15 cellular contexts compared by ENCODE assay signal in genomic region chr3:184592411-184593200, GRCh38. TPM values are rescaled to one million over a fixed set of nuclear protein-coding genes. Genes with fewer than 3 reads are reported as not detected.
DNase-seq lines count a peak whose midpoint lies in the region; ATAC-seq, FAIRE-seq and TF ChIP-seq lines count a peak whose summit lies in the region.
"Had no signal": no experiment of that assay in that cellular context is flagged by ENCODE, and none has a peak within 500 bp of the region (broad histone marks: within the 10 kb centered on the region; RNA-seq: fewer than 3 reads in every experiment).

No MANE protein-coding gene starts in this region.

- no peaks in the 10 kb centered on the region for H3K36me3 Mint-ChIP-seq in MCF 10A (ENCODE audit: insufficient read depth, unreplicated experiment)
- H3K36me3 Mint-ChIP-seq in brain: no peaks in the 10 kb centered on the region
- H3K36me3 Mint-ChIP-seq in type B pancreatic cell: no peaks in the 10 kb centered on the region
- H3K36me3 Mint-ChIP-seq in effector memory CD8-positive, alpha-beta T cell (ENCODE audit: insufficient read depth): no peaks in the 10 kb centered on the region

- no peak for FAIRE-seq in HepG2 (lab: Jason Lieb, UNC)
- FAIRE-seq: A204.1 had no signal

- no peak for TF ChIP-seq EP300 in HepG2 (IDR thresholded peaks at IDR 0.05; ENCODE audit: low read depth in 2 of 2, low read length in 2 of 2)
- no peak for TF ChIP-seq EP300 in HepG2 (CRISPR knock-in tag; IDR thresholded peaks at IDR 0.05; ENCODE audit: borderline replicate concordance)

- no peak overlapping the region for H3K9ac ChIP-seq in HepG2 (ENCODE audit: insufficient read depth, low read depth, low read length)

- H3K9me3 Mint-ChIP-seq in MCF 10A (ENCODE audit: unreplicated experiment) (no peaks in the 10 kb centered on the region), brain (peaks cover 0 to 2% (median 0%) of the 10 kb centered on the region in 5 experiments), type B pancreatic cell (no peaks in the 10 kb centered on the region)
- H3K9me3 Mint-ChIP-seq in effector memory CD8-positive, alpha-beta T cell: no peaks in the 10 kb centered on the region

- in situ Hi-C loops in HepG2 (cut with HindIII; ENCODE audit: extremely low pct_ligation_motif_present, low pct_unique_long_range_greater_than_20kb): no loop called here

- peak overlapping the region in 1 of 3 donors; percentile 11 for H3K4me3 ChIP-seq in breast epithelium
- H3K4me3 ChIP-seq in HepG2 (replicated peaks in 1 of 3; ENCODE audit: insufficient read depth in 1 of 3, low read depth in 2 of 3, low read length in 3 of 3): no peak overlapping the region
- H3K4me3 ChIP-seq: psoas muscle, thoracic aorta had no signal

- H3K27ac ChIP-seq in breast epithelium (peak overlapping the region; percentile 88 to 92), HepG2 (ENCODE audit: extremely low read length, insufficient read depth, low read length) (no peak overlapping the region)
- H3K27ac ChIP-seq: psoas muscle, thoracic aorta had no signal

- DNase-seq in breast epithelium (ENCODE audit: low spot score in 2 of 2): no peak
- DNase-seq in MCF 10A (ENCODE audit: unreplicated experiment): no peak
- no peak for DNase-seq in HepG2 (ENCODE audit: low spot score)
- no peak for DNase-seq in type B pancreatic cell (ENCODE audit: extremely low spot score, unreplicated experiment)
- no peak for DNase-seq in effector memory CD8-positive, alpha-beta T cell
- DNase-seq in UCSD-AML1 (lab: John Stamatoyannopoulos, UW; ENCODE audit: unreplicated experiment): no peak
- DNase-seq in EL: no peak
- DNase-seq: activated CD4-positive, alpha-beta T cell treated with anti-CD3 and anti-CD28 coated beads for 1 hour; activated gamma-delta T cell; cerebellar nuclear complex; NCI-H446 treated with DMSO at 0.1 percent for 48 hours had no signal

- H3K36me3 ChIP-seq in breast epithelium: no peaks in the 10 kb centered on the region
- no peaks in the 10 kb centered on the region for H3K36me3 ChIP-seq in HepG2 (replicated peaks in 1 of 2; ENCODE audit: control insufficient read depth in 1 of 2, insufficient read depth in 2 of 2, low read length in 2 of 2)
- H3K36me3 ChIP-seq: thoracic aorta had no signal

- 28% methylated on average over 13 of the region's 15 CpGs for WGBS in HepG2 (ENCODE audit: low lambda C conversion rate)

- no peaks in the 10 kb centered on the region for H3K27me3 Mint-ChIP-seq in MCF 10A (ENCODE audit: insufficient read depth, unreplicated experiment)
- H3K27me3 Mint-ChIP-seq in brain: peaks cover 7% of the 10 kb centered on the region
- H3K27me3 Mint-ChIP-seq in type B pancreatic cell: peaks cover 6% of the 10 kb centered on the region
- peaks cover 5 to 20% of the 10 kb centered on the region in 2 donors for H3K27me3 Mint-ChIP-seq in effector memory CD8-positive, alpha-beta T cell

- TF ChIP-seq POLR2A in breast epithelium (IDR thresholded peaks at IDR 0.05) (no peak), HepG2 (IDR thresholded peaks at IDR 0.05; ENCODE audit: insufficient read depth in 1 of 2, low read depth in 2 of 2, low read length in 2 of 2) (no peak)

- no peak for TF ChIP-seq RAD21 in HepG2 (CRISPR knock-in tag; IDR thresholded peaks at IDR 0.05)

- CTCF ChIA-PET in MCF 10A (lab: Yijun Ruan, JAX) (interaction anchor here (0.5 to 1.1 kb wide), 5 partner anchors 8 to 186 kb away, joined by 3 read pairs; no protein-coding TSS in a partner anchor), HepG2 (lab: Yijun Ruan, JAX; ENCODE audit: low intra/inter-chr PET ratio, low total read pairs) (no interaction called here)

- BruUV-seq in MCF 10A (replicated peaks; lab: Mats Ljungman, UMichigan): no TSS peak
- no TSS peak for BruUV-seq in HepG2 (replicated peaks; lab: Mats Ljungman, UMichigan)

- intact Hi-C loops in breast epithelium (cut with DNase I; ENCODE audit: low total_unique reads): no loop called here
- intact Hi-C loops in MCF 10A (cut with micrococcal nuclease): no loop called here
- intact Hi-C loops in HepG2 (cut with micrococcal nuclease; ENCODE audit: unreplicated experiment): no loop called here

- no peak overlapping the region for H2AFZ ChIP-seq in HepG2 (ENCODE audit: low read length)

- peak; percentile 25; the same call in 2 of the 3 replicates for ATAC-seq in HepG2
- ATAC-seq in effector memory CD8-positive, alpha-beta T cell (replicated peaks): no peak

- no peaks in the 10 kb centered on the region for H4K20me1 ChIP-seq in HepG2 (ENCODE audit: insufficient read depth, low read length)

- H3K4me1 ChIP-seq in breast epithelium (peaks cover 3 to 38% of the 10 kb centered on the region in 2 donors), HepG2 (ENCODE audit: insufficient read depth, low read length) (no peaks in the 10 kb centered on the region)
- H3K4me1 ChIP-seq: psoas muscle had no signal

- TF ChIP-seq CTCF in breast epithelium (IDR thresholded peaks at IDR 0.05) (no peak), MCF 10A (IDR thresholded peaks at IDR 0.05; ENCODE audit: unreplicated experiment) (no peak), brain (conservative IDR thresholded peaks at IDR 0.05) (no peak), HepG2 (CRISPR knock-in tag; IDR thresholded peaks at IDR 0.05) (no peak), type B pancreatic cell (conservative IDR thresholded peaks at IDR 0.05) (no peak)

- no peaks in the 10 kb centered on the region for H3K9me3 ChIP-seq in breast epithelium
- H3K9me3 ChIP-seq in HepG2 (ENCODE audit: low read length): no peaks in the 10 kb centered on the region
- H3K9me3 ChIP-seq: psoas muscle, thoracic aorta had no signal

- no peaks in the 10 kb centered on the region for H3K4me1 Mint-ChIP-seq in MCF 10A (ENCODE audit: insufficient read depth, unreplicated experiment)
- H3K4me1 Mint-ChIP-seq in brain: peaks cover 47% of the 10 kb centered on the region
- peaks cover 38% of the 10 kb centered on the region for H3K4me1 Mint-ChIP-seq in type B pancreatic cell (ENCODE audit: unreplicated experiment)
- peaks cover 0 to 2% of the 10 kb centered on the region in 2 donors for H3K4me1 Mint-ChIP-seq in effector memory CD8-positive, alpha-beta T cell (ENCODE audit: low read depth in 2 of 2)

- H3K4me3 Mint-ChIP-seq in MCF 10A (ENCODE audit: unreplicated experiment) (no peak overlapping the region), brain (peak overlapping the region in 4 of 5 experiments; percentile 31 to 50 (median 39)), type B pancreatic cell (peak overlapping the region; percentile 72)
- no peak overlapping the region for H3K4me3 Mint-ChIP-seq in effector memory CD8-positive, alpha-beta T cell

- H3K4me2 ChIP-seq in HepG2 (ENCODE audit: low read depth, low read length): no peak overlapping the region

- H3K79me2 ChIP-seq in HepG2 (ENCODE audit: insufficient read depth, low read length): no peaks in the 10 kb centered on the region

- POLR2A ChIA-PET in MCF 10A (lab: Yijun Ruan, JAX) (interaction anchor here (0.7 to 1.5 kb wide), 4 partner anchors 8 to 173 kb away, joined by 3 to 5 read pairs (median 4); no protein-coding TSS in a partner anchor), HepG2 (lab: Yijun Ruan, JAX) (no interaction called here)

- H3K27me3 ChIP-seq in breast epithelium (no peaks in the 10 kb centered on the region), HepG2 (ENCODE audit: control insufficient read depth in 1 of 2, insufficient read depth in 2 of 2, low read length in 2 of 2) (peaks cover 1 to 30% of the 10 kb centered on the region in 2 experiments; a peak in 2 of 5 replicates)

- H3K27ac Mint-ChIP-seq in MCF 10A (ENCODE audit: low read depth, unreplicated experiment) (no peak overlapping the region), brain (peak overlapping the region; percentile 30 to 98 (median 94)), type B pancreatic cell (peak overlapping the region; percentile 76)
- H3K27ac Mint-ChIP-seq in effector memory CD8-positive, alpha-beta T cell: no peak overlapping the region

RNA-seq across cellular contexts. Expression of gene EPHB3, which starts 31.0 kb away (rescaled TPM):
- total RNA-seq in breast epithelium (10 to 100 TPM in 1 of 3 donors, 1 to 10 TPM in 1, under 1 TPM in 1; 0.32 to 25.3 (median 7.9) TPM), MCF 10A (2022) (4.0 and 5.4 TPM in 2 replicates), HepG2 (2016; rRNA removed; fragmentation: Illumina TruSeq; extraction: Trizol) (not detected in 2 replicates), type B pancreatic cell (ENCODE audit: low replicate concordance) (57.7 and 65.0 TPM in 2 replicates)
- polyA plus RNA-seq in brain (ENCODE audit: insufficient read depth, low read depth, low replicate concordance) (17.0 TPM), HepG2 (2011; rRNA removed) (0.01 TPM in 2 replicates)
- total RNA-seq in HepG2 (2016; cell fraction: cytosol; rRNA removed; fragmentation: Illumina TruSeq; extraction: Trizol; ENCODE audit: low read depth): not detected in 2 replicates
- total RNA-seq in HepG2 (2016; cell fraction: insoluble cytoplasmic fraction; rRNA removed; fragmentation: Illumina TruSeq; extraction: Trizol): not detected in 2 replicates
- 0.17 TPM in 1 of 2 replicates, not detected in the other for total RNA-seq in HepG2 (2016; cell fraction: membrane; rRNA removed; fragmentation: Illumina TruSeq; extraction: Trizol)
- total RNA-seq in HepG2 (2016; cell fraction: nucleus; rRNA removed; fragmentation: Illumina TruSeq; extraction: Trizol): 0.09 TPM in 2 replicates
- 0.03 TPM in 1 of 2 replicates, not detected in the other for polyA plus RNA-seq in HepG2 (2011; cell fraction: cytosol; rRNA removed)
- polyA plus RNA-seq in HepG2 (2011; cell fraction: nucleus; rRNA removed): 0.09 and 0.11 TPM in 2 replicates
- not detected in 2 replicates for polyA plus RNA-seq in HepG2 (2012)
- polyA plus RNA-seq in HepG2 (2016; cell fraction: cytosol; fragmentation: Illumina TruSeq; extraction: Trizol; ENCODE audit: low read depth): not detected in 2 replicates
- polyA plus RNA-seq in HepG2 (2016; cell fraction: insoluble cytoplasmic fraction; fragmentation: Illumina TruSeq; extraction: Trizol; ENCODE audit: low read depth): not detected in 2 replicates
- polyA plus RNA-seq in HepG2 (2016; cell fraction: membrane; fragmentation: Illumina TruSeq; extraction: Trizol; ENCODE audit: low read depth): 0.14 TPM in 1 of 2 replicates, not detected in the other
- polyA plus RNA-seq in HepG2 (2016; cell fraction: nucleus; fragmentation: Illumina TruSeq; extraction: Trizol; ENCODE audit: insufficient read depth, low read depth): 0.13 TPM in 1 of 2 replicates, not detected in the other
- 2.1 TPM in 1 of 2 replicates, not detected in the other for polyA minus RNA-seq in HepG2 (2011; rRNA and poly(A)+ RNA removed; ENCODE audit: low replicate concordance)
- polyA minus RNA-seq in HepG2 (2011; cell fraction: cytosol; rRNA and poly(A)+ RNA removed): not detected in 2 replicates
- not detected in 2 replicates for polyA minus RNA-seq in HepG2 (2011; cell fraction: nucleus; rRNA and poly(A)+ RNA removed)

Comparison
In these comparisons a context has a peak if more than half of its experiments do, and no peak if none do; other contexts are left out.
1. H3K27ac Mint-ChIP-seq: peak in brain (5 of 5) and type B pancreatic cell (single experiment); none in MCF 10A (single experiment) and effector memory CD8-positive, alpha-beta T cell (0 of 2).
2. H3K4me3 Mint-ChIP-seq: peak in brain (4 of 5) and type B pancreatic cell (single experiment); none in MCF 10A (single experiment) and effector memory CD8-positive, alpha-beta T cell (0 of 2).